10 cellular contexts compared by ENCODE assay signal in the genomic region with DNA sequence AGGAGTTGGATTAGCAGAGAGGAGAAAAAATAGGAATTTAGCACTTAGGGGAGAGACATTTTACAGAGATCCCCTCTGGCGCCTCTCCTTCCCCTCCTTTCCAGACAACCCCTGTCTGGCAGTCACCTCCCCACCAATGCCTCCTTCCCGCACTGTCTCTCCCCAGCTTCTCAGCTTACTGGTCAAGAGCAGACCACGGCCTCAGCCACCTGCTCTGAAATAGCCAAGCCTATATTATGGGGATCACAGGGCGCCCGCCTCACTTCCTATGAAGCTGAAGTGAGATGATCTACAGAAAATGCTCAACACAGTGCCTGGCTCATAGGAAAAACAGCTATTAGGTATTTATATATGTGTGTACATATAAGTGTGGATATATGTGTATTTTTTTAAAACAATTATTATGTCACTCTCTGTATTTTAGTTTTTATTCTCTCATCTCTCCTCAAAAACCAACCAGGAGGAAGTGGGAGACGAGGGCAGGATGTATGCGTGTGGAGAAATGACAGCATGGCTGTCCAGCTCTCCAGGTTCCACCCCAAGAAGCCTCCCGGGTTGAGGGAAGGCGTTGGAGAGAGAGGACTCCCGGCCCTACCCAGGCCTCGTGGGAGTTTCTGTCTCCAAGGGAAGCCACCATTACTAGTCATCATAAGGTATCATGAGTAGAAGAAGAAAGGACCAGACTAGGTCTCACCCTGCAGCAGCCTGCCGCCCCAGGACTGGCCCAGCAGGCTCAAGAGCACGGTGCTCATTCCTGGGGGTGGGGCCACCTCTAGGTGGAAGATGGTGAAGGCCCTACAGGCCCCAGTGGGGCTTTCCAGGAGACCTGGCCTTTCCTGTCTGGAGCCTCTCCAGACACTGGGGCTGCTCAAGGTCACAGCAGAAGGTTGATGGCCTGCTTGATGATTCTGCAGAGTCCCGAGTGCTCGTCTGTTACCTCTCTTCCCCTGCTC. TPM values are rescaled to one million over a fixed set of nuclear protein-coding genes. Genes with fewer than 3 reads are reported as not detected.
DNase-seq lines count a peak whose midpoint lies in the region; ATAC-seq and TF ChIP-seq lines count a peak whose summit lies in the region.
"Had no signal": no experiment of that assay in that cellular context is flagged by ENCODE, and none has a peak within 500 bp of the region (broad histone marks: within the 10 kb centered on the region; RNA-seq: fewer than 3 reads in every experiment).

No MANE protein-coding gene starts in this region.

- ATAC-seq in GM23338 = peak; percentile 51
- no peak for ATAC-seq in central memory CD8-positive, alpha-beta T cell (replicated peaks; ENCODE audit: extremely low read depth, poor library complexity, severe bottlenecking)

- H3K4me3 ChIP-seq in BLaER1 = peak overlapping the region; percentile 36; the same call in 1 of the 2 replicates
- no peak overlapping the region for H3K4me3 ChIP-seq in GM23338
- H3K4me3 ChIP-seq in OCI-LY7 (ENCODE audit: low read depth, low read length, poor library complexity, severe bottlenecking) = no peak overlapping the region
- H3K4me3 ChIP-seq: coronary artery had no signal

- H3K79me2 ChIP-seq in GM23338 (replicated peaks; ENCODE audit: insufficient read depth) = no peaks in the 10 kb centered on the region
- peaks cover 8% of the 10 kb centered on the region for H3K79me2 ChIP-seq in OCI-LY7 (ENCODE audit: insufficient read depth, low read depth, low read length)

- H3K36me3 ChIP-seq in BLaER1 = peaks cover 65% of the 10 kb centered on the region
- H3K36me3 ChIP-seq in GM23338 (ENCODE audit: insufficient read depth) = no peaks in the 10 kb centered on the region
- peaks cover 69% of the 10 kb centered on the region for H3K36me3 ChIP-seq in OCI-LY7 (ENCODE audit: insufficient read depth, low read length)

- H3K9me2 ChIP-seq in GM23338 (ENCODE audit: insufficient read depth) (no peaks in the 10 kb centered on the region), OCI-LY7 (ENCODE audit: insufficient read depth, low read length) (no peaks in the 10 kb centered on the region)

- POLR2A ChIA-PET in OCI-LY7 (lab: Charles Lee) = no interaction called here

- BruUV-seq in OCI-LY7 (replicated peaks; lab: Mats Ljungman, UMichigan) = no TSS peak

- H2AFZ ChIP-seq in GM23338 (no peak overlapping the region), OCI-LY7 (ENCODE audit: low read length) (no peak overlapping the region)

- intact Hi-C loops in OCI-LY7 (cut with micrococcal nuclease; ENCODE audit: unreplicated experiment) = no loop called here

- peaks cover 28% of the 10 kb centered on the region; the same call in 1 of the 2 replicates for H4K20me1 ChIP-seq in BLaER1
- H4K20me1 ChIP-seq in GM23338 (replicated peaks; ENCODE audit: insufficient read depth) = no peaks in the 10 kb centered on the region; the same call in 1 of the 2 replicates
- H4K20me1 ChIP-seq in OCI-LY7 (ENCODE audit: insufficient read depth, low read length) = 0 out of 2 replicates have a peak, but pooled peaks cover 5% of the 10 kb centered on the region

- no peak for DNase-seq in GM23338 (ENCODE audit: low spot score)
- no peak for DNase-seq in central memory CD8-positive, alpha-beta T cell (ENCODE audit: low spot score in 2 of 2)
- DNase-seq in nephron progenitor cell = no peak
- DNase-seq in OCI-LY7 (ENCODE audit: low spot score) = no peak
- DNase-seq in NCI-H1436 treated with DMSO at 0.1 percent for 48 hours (lab: John Stamatoyannopoulos, UW) = no peak
- DNase-seq in glutamatergic neuron = no peak
- DNase-seq: activated T-cell treated with anti-CD3 and anti-CD28 coated beads, Interleukin-2, amount 50 U/mL, for 1 hour had no signal

- H3K4me3 Mint-ChIP-seq in GM23338 = no peak overlapping the region
- no peak overlapping the region for H3K4me3 Mint-ChIP-seq in central memory CD8-positive, alpha-beta T cell
- H3K4me3 Mint-ChIP-seq in nephron = peak overlapping the region in 1 of 3 experiments; percentile 55
- no peak overlapping the region for H3K4me3 Mint-ChIP-seq in nephron progenitor cell
- no peak overlapping the region for H3K4me3 Mint-ChIP-seq in glutamatergic neuron (ENCODE audit: unreplicated experiment)

- H3K27me3 Mint-ChIP-seq in GM23338 (ENCODE audit: insufficient read depth, low read depth, poor library complexity) = peaks cover 9% of the 10 kb centered on the region
- no peaks in the 10 kb centered on the region for H3K27me3 Mint-ChIP-seq in central memory CD8-positive, alpha-beta T cell
- H3K27me3 Mint-ChIP-seq in nephron (ENCODE audit: low read depth) = no peaks in the 10 kb centered on the region
- H3K27me3 Mint-ChIP-seq in nephron progenitor cell (ENCODE audit: low read depth, poor library complexity) = no peaks in the 10 kb centered on the region
- peaks cover 3% of the 10 kb centered on the region for H3K27me3 Mint-ChIP-seq in glutamatergic neuron (ENCODE audit: unreplicated experiment)

- H3K9me3 ChIP-seq in BLaER1 = no peaks in the 10 kb centered on the region
- H3K9me3 ChIP-seq in OCI-LY7 (ENCODE audit: low read length) = no peaks in the 10 kb centered on the region

- H3K27me3 ChIP-seq in BLaER1 (no peaks in the 10 kb centered on the region), GM23338 (ENCODE audit: insufficient read depth) (no peaks in the 10 kb centered on the region)

- no peaks in the 10 kb centered on the region for H3K9me3 Mint-ChIP-seq in GM23338
- no peaks in the 10 kb centered on the region for H3K9me3 Mint-ChIP-seq in central memory CD8-positive, alpha-beta T cell
- no peaks in the 10 kb centered on the region for H3K9me3 Mint-ChIP-seq in nephron
- H3K9me3 Mint-ChIP-seq in nephron progenitor cell = no peaks in the 10 kb centered on the region
- peaks cover 6% of the 10 kb centered on the region for H3K9me3 Mint-ChIP-seq in glutamatergic neuron (ENCODE audit: unreplicated experiment)

- TF ChIP-seq CTCF in GM23338 (conservative IDR thresholded peaks at IDR 0.05; ENCODE audit: low read depth in 2 of 2) = no peak
- no peak for TF ChIP-seq CTCF in nephron (IDR thresholded peaks at IDR 0.05; ENCODE audit: unreplicated experiment in 3 of 3)
- TF ChIP-seq CTCF in nephron progenitor cell (IDR thresholded peaks at IDR 0.05) = no peak
- TF ChIP-seq CTCF in OCI-LY7 (conservative IDR thresholded peaks at IDR 0.05; ENCODE audit: low read length) = no peak
- TF ChIP-seq CTCF in glutamatergic neuron (IDR thresholded peaks at IDR 0.05; ENCODE audit: partially characterized antibody, unreplicated experiment) = no peak

- peaks cover 20% of the 10 kb centered on the region for H3K36me3 Mint-ChIP-seq in GM23338 (ENCODE audit: low read depth)
- peaks cover 45% of the 10 kb centered on the region for H3K36me3 Mint-ChIP-seq in central memory CD8-positive, alpha-beta T cell (ENCODE audit: insufficient read depth)
- peaks cover 27% of the 10 kb centered on the region for H3K36me3 Mint-ChIP-seq in nephron (ENCODE audit: low read depth)
- H3K36me3 Mint-ChIP-seq in nephron progenitor cell (ENCODE audit: low read depth) = peaks cover 33% of the 10 kb centered on the region
- no peaks in the 10 kb centered on the region for H3K36me3 Mint-ChIP-seq in glutamatergic neuron (ENCODE audit: unreplicated experiment)

- H3F3A ChIP-seq in GM23338 (replicated peaks; ENCODE audit: low read depth) = no peaks in the 10 kb centered on the region

- peak overlapping the region; percentile 62 for H3K9ac ChIP-seq in BLaER1

- peaks cover 81% of the 10 kb centered on the region for H3K4me1 ChIP-seq in BLaER1
- H3K4me1 ChIP-seq in GM23338 (ENCODE audit: insufficient read depth) = no peaks in the 10 kb centered on the region
- peaks cover 14% of the 10 kb centered on the region for H3K4me1 ChIP-seq in OCI-LY7 (ENCODE audit: insufficient read depth, low read length, poor library complexity, severe bottlenecking)

- no peak overlapping the region for H3K27ac Mint-ChIP-seq in GM23338
- peak overlapping the region; percentile 76 for H3K27ac Mint-ChIP-seq in central memory CD8-positive, alpha-beta T cell (ENCODE audit: low read depth)
- peak overlapping the region in 2 of 3 experiments; percentile 31 to 47 for H3K27ac Mint-ChIP-seq in nephron
- no peak overlapping the region for H3K27ac Mint-ChIP-seq in nephron progenitor cell
- H3K27ac Mint-ChIP-seq in glutamatergic neuron (ENCODE audit: unreplicated experiment) = no peak overlapping the region

- H3K4me1 Mint-ChIP-seq in GM23338 = peaks cover 10% of the 10 kb centered on the region; the same call in 2 of the 3 replicates
- H3K4me1 Mint-ChIP-seq in central memory CD8-positive, alpha-beta T cell = peaks cover 44% of the 10 kb centered on the region
- peaks cover 75% of the 10 kb centered on the region for H3K4me1 Mint-ChIP-seq in nephron
- peaks cover 34% of the 10 kb centered on the region for H3K4me1 Mint-ChIP-seq in nephron progenitor cell
- peaks cover 32% of the 10 kb centered on the region for H3K4me1 Mint-ChIP-seq in glutamatergic neuron (ENCODE audit: low read depth, unreplicated experiment)

- H3K27ac ChIP-seq in BLaER1 = peak overlapping the region; percentile 90
- no peak overlapping the region for H3K27ac ChIP-seq in GM23338 (ENCODE audit: low read depth)
- H3K27ac ChIP-seq in OCI-LY7 (ENCODE audit: low read depth, low read length, poor library complexity, severe bottlenecking) = no peak overlapping the region
- H3K27ac ChIP-seq: coronary artery had no signal

- CTCF ChIA-PET in OCI-LY7 (lab: Charles Lee; ENCODE audit: unreplicated experiment) = no interaction called here

- H3K4me2 ChIP-seq in BLaER1 (peak overlapping the region; percentile 92), GM23338 (no peak overlapping the region), OCI-LY7 (ENCODE audit: low read length) (no peak overlapping the region)

TF ChIP-seq in GM23338, 12 proteins besides CTCF, POLR2A, EP300 and RAD21 (continues in another document):
- TF ChIP-seq POLR2AphosphoS5 (IDR thresholded peaks at IDR 0.05; ENCODE audit: low read depth) (no peak), ZNF331 (CRISPR knock-in tag; IDR thresholded peaks at IDR 0.05; ENCODE audit: low read depth) (no peak)

RNA-seq across cellular contexts. Expression of a gene that starts 27.2 kb away (rescaled TPM):
- total RNA-seq in GM23338 (2014; rRNA removed; shearing (Covaris generic)) = 3.9 and 4.9 TPM in 2 replicates
- polyA plus RNA-seq in GM23338 (2016; fragmentation: Nextera tagmentation; extraction: Ambion mirVana) = 1.3 and 1.4 TPM in 2 replicates
- 7.1 and 12.3 TPM in 2 replicates for total RNA-seq in OCI-LY7 (2014; rRNA removed; shearing (Covaris generic))
- total RNA-seq in OCI-LY7 (2022) = 21.2 and 22.8 TPM in 2 replicates
- 5.7 TPM for total RNA-seq in glutamatergic neuron (ENCODE audit: unreplicated experiment)

RNA-seq across cellular contexts. Expression of a gene that starts 27.7 kb away (rescaled TPM):
- total RNA-seq in GM23338 (2014; rRNA removed; shearing (Covaris generic)) = not detected in 2 replicates
- 0.23 TPM in 1 of 2 replicates, not detected in the other for polyA plus RNA-seq in GM23338 (2016; fragmentation: Nextera tagmentation; extraction: Ambion mirVana)
- total RNA-seq in OCI-LY7 (2014; rRNA removed; shearing (Covaris generic)) = 0.41 TPM in 1 of 2 replicates, not detected in the other
- total RNA-seq in OCI-LY7 (2022) = 0.18 TPM in 1 of 2 replicates, not detected in the other
- total RNA-seq in glutamatergic neuron (ENCODE audit: unreplicated experiment) = not detected

Comparison
In these comparisons a context has a peak if more than half of its experiments do, and no peak if none do; other contexts are left out.
1. H3K27ac Mint-ChIP-seq: peak in central memory CD8-positive, alpha-beta T cell (single experiment) and nephron (2 of 3); none in GM23338 (single experiment), nephron progenitor cell (single experiment) and glutamatergic neuron (single experiment).